Comparison of ENCODE assay signal across 9 cellular contexts in genomic region chr22:19478086-19478392, GRCh38. TPM values are rescaled to one million over a fixed set of nuclear protein-coding genes. Genes with fewer than 3 reads are reported as not detected.
DNase-seq lines count a peak whose midpoint lies in the region; ATAC-seq, FAIRE-seq and TF ChIP-seq lines count a peak whose summit lies in the region.
"Had no signal": no experiment of that assay in that cellular context is flagged by ENCODE, and none has a peak within 500 bp of the region (broad histone marks: within the 10 kb centered on the region; RNA-seq: fewer than 3 reads in every experiment).

No MANE protein-coding gene starts in this region.

- dilution Hi-C loops in keratinocyte (cut with MboI; ENCODE audit: extremely low pct_ligation_motif_present, low sequenced_read_pairs), result no loop called here

- DNase-seq in T-helper 1 cell, result no peak
- DNase-seq in activated naive CD4-positive, alpha-beta T cell treated with anti-CD3 and anti-CD28 coated beads, Interleukin-2, amount 50 U/mL, for 72 hours (ENCODE audit: low spot score in 2 of 2), result no peak
- no peak for DNase-seq in keratinocyte (ENCODE audit: low read depth, low spot score)
- no peak for DNase-seq in occipital lobe (lab: John Stamatoyannopoulos, UW)
- DNase-seq in SIG-M5 treated with dmso at 0.1 percent for 504 hours (lab: John Stamatoyannopoulos, UW; ENCODE audit: unreplicated experiment), result no peak

- H3K27ac ChIP-seq in keratinocyte (ENCODE audit: control insufficient read depth, insufficient read depth, low read length) (peak overlapping the region; percentile 100), subcutaneous abdominal adipose tissue (ENCODE audit: low read depth, low read length) (no peak overlapping the region)

- H3K36me3 ChIP-seq in keratinocyte (ENCODE audit: control insufficient read depth in 2 of 2, extremely low read depth in 1 of 2, insufficient read depth in 2 of 2, low read length in 2 of 2) (peaks cover 10 to 16% of the 10 kb centered on the region in 2 experiments), subcutaneous abdominal adipose tissue (ENCODE audit: control insufficient read depth in 5 of 5, insufficient read depth in 5 of 5, low read length in 5 of 5) (peaks cover 0 to 30% (median 18%) of the 10 kb centered on the region in 5 donors)

- peak overlapping the region; percentile 100 for H3K9ac ChIP-seq in keratinocyte (ENCODE audit: control insufficient read depth, extremely low read depth, insufficient read depth, low read length)
- peak overlapping the region; percentile 79 to 95 (median 90) for H3K9ac ChIP-seq in subcutaneous abdominal adipose tissue (ENCODE audit: low read length in 5 of 5)

- peaks cover 32% of the 10 kb centered on the region for H3K4me1 Mint-ChIP-seq in T-helper 1 cell treated with Interleukin-12 subunit alpha and Interleukin-12 subunit beta and Interleukin-4 antibody, amounts not matched to agents 30 μg/mL and 1 μg/mL, for 36 hours (ENCODE audit: low read depth)

- H3K9me3 Mint-ChIP-seq in T-helper 1 cell treated with Interleukin-12 subunit alpha and Interleukin-12 subunit beta and Interleukin-4 antibody, amounts not matched to agents 30 μg/mL and 1 μg/mL, for 36 hours, result no peaks in the 10 kb centered on the region
- no peaks in the 10 kb centered on the region for H3K9me3 Mint-ChIP-seq in activated naive CD4-positive, alpha-beta T cell treated with anti-CD3 and anti-CD28 coated beads, Interleukin-2, amount 50 U/mL, for 72 hours

- H3K4me2 ChIP-seq in keratinocyte (ENCODE audit: control insufficient read depth, extremely low read depth, insufficient read depth, low read depth, low read length), result peak overlapping the region; percentile 99

- FAIRE-seq in keratinocyte (lab: Jason Lieb, UNC), result no peak
- FAIRE-seq: colon had no signal

- H3K4me3 ChIP-seq in keratinocyte (ENCODE audit: control insufficient read depth in 2 of 3, extremely low read depth in 1 of 3, insufficient read depth in 2 of 3, low read depth in 1 of 3, low read length in 3 of 3) (peak overlapping the region; percentile 58 to 98 (median 96)), subcutaneous abdominal adipose tissue (ENCODE audit: low read depth in 1 of 5, low read length in 5 of 5) (peak overlapping the region; percentile 71 to 96 (median 92))

- no peak overlapping the region for H2AFZ ChIP-seq in keratinocyte (ENCODE audit: control insufficient read depth, low read length)

- H3K4me1 ChIP-seq in keratinocyte (ENCODE audit: control insufficient read depth, extremely low read depth, insufficient read depth, low read length) (peaks cover 36% of the 10 kb centered on the region), subcutaneous abdominal adipose tissue (ENCODE audit: control insufficient read depth in 5 of 5, insufficient read depth in 5 of 5, low read length in 5 of 5) (peaks cover 6 to 31% (median 26%) of the 10 kb centered on the region in 5 donors)

- H3K4me3 Mint-ChIP-seq in T-helper 1 cell treated with Interleukin-12 subunit alpha and Interleukin-12 subunit beta and Interleukin-4 antibody, amounts not matched to agents 30 μg/mL and 1 μg/mL, for 36 hours, result peak overlapping the region; percentile 98

- ATAC-seq in activated naive CD4-positive, alpha-beta T cell treated with anti-CD3 and anti-CD28 coated beads, Interleukin-2, amount 50 U/mL, for 72 hours, result no peak
- no peak for ATAC-seq in HG03342 (IDR thresholded peaks at IDR 0.05; ENCODE audit: unreplicated experiment)

- H3K9me3 ChIP-seq in keratinocyte (ENCODE audit: control insufficient read depth, low read depth, low read length) (no peaks in the 10 kb centered on the region), subcutaneous abdominal adipose tissue (ENCODE audit: control insufficient read depth in 5 of 5, low read length in 5 of 5) (no peaks in the 10 kb centered on the region)

- peaks cover 20% of the 10 kb centered on the region for H3K36me3 Mint-ChIP-seq in T-helper 1 cell treated with Interleukin-12 subunit alpha and Interleukin-12 subunit beta and Interleukin-4 antibody, amounts not matched to agents 30 μg/mL and 1 μg/mL, for 36 hours (ENCODE audit: low read depth)
- H3K36me3 Mint-ChIP-seq in activated naive CD4-positive, alpha-beta T cell treated with anti-CD3 and anti-CD28 coated beads, Interleukin-2, amount 50 U/mL, for 72 hours, result peaks cover 22 to 31% of the 10 kb centered on the region in 2 donors

- H4K20me1 ChIP-seq in keratinocyte (ENCODE audit: control insufficient read depth, extremely low read depth, insufficient read depth, low read length), result peaks cover 6% of the 10 kb centered on the region

- TF ChIP-seq CTCF in keratinocyte (optimal IDR thresholded peaks at IDR 0.05 in 1 of 3, IDR thresholded peaks at IDR 0.05 in 1 of 3, conservative IDR thresholded peaks at IDR 0.05 in 1 of 3; ENCODE audit: extremely low read depth in 1 of 3, insufficient read depth in 2 of 3, low read length in 3 of 3), result no peak

- peak overlapping the region; percentile 83 for H3K27ac Mint-ChIP-seq in T-helper 1 cell treated with Interleukin-12 subunit alpha and Interleukin-12 subunit beta and Interleukin-4 antibody, amounts not matched to agents 30 μg/mL and 1 μg/mL, for 36 hours
- peak overlapping the region; percentile 91 to 100 for H3K27ac Mint-ChIP-seq in activated naive CD4-positive, alpha-beta T cell treated with anti-CD3 and anti-CD28 coated beads, Interleukin-2, amount 50 U/mL, for 72 hours

- peaks cover 61% of the 10 kb centered on the region for H3K79me2 ChIP-seq in keratinocyte (ENCODE audit: control insufficient read depth, insufficient read depth, low read length)

- no peaks in the 10 kb centered on the region for H3K27me3 Mint-ChIP-seq in T-helper 1 cell treated with Interleukin-12 subunit alpha and Interleukin-12 subunit beta and Interleukin-4 antibody, amounts not matched to agents 30 μg/mL and 1 μg/mL, for 36 hours (ENCODE audit: low read depth)

- no peaks in the 10 kb centered on the region for H3K27me3 ChIP-seq in keratinocyte (ENCODE audit: control insufficient read depth, extremely low read depth, insufficient read depth, low read length)
- H3K27me3 ChIP-seq in subcutaneous abdominal adipose tissue (ENCODE audit: control insufficient read depth in 5 of 5, insufficient read depth in 4 of 5, low read length in 5 of 5), result no peaks in the 10 kb centered on the region

- peaks cover 2% of the 10 kb centered on the region for H3K9me1 ChIP-seq in keratinocyte (ENCODE audit: control insufficient read depth, extremely low read depth, insufficient read depth, low read length)

RNA-seq across cellular contexts. Expression of gene UFD1, which starts 1.0 kb away (rescaled TPM):
- total RNA-seq in activated naive CD4-positive, alpha-beta T cell treated with anti-CD3 and anti-CD28 coated beads, Interleukin-2, amount 50 U/mL, for 72 hours, result 100 to 1,000 TPM in 1 of 2 donors, 10 to 100 TPM in 1; 81.7 to 136 TPM
- 145 to 156 TPM (median 150 TPM) in 3 replicates for polyA plus RNA-seq in keratinocyte
- polyA plus RNA-seq in keratinocyte (2011; ENCODE audit: low read depth), result 69.9 TPM
- 145 and 168 TPM in 2 replicates for polyA plus RNA-seq in keratinocyte (2011; cell fraction: cytosol; rRNA removed)
- 114 and 120 TPM in 2 replicates for polyA plus RNA-seq in keratinocyte (2011; cell fraction: nucleus; rRNA removed)
- 101 and 103 TPM in 2 replicates for polyA plus RNA-seq in keratinocyte (2012; ENCODE audit: low replicate concordance)
- 134 to 151 TPM (median 143 TPM) in 3 replicates for polyA minus RNA-seq in keratinocyte
- polyA minus RNA-seq in keratinocyte (2011; cell fraction: cytosol; rRNA and poly(A)+ RNA removed), result 51.8 TPM
- polyA minus RNA-seq in keratinocyte (2011; cell fraction: nucleus; rRNA and poly(A)+ RNA removed), result 23.7 and 46.4 TPM in 2 replicates
- 22.3 TPM for total RNA-seq in occipital lobe

RNA-seq across cellular contexts. Expression of gene CDC45, which starts 1.7 kb away (rescaled TPM):
- total RNA-seq in activated naive CD4-positive, alpha-beta T cell treated with anti-CD3 and anti-CD28 coated beads, Interleukin-2, amount 50 U/mL, for 72 hours, result 10 to 100 TPM; 92.1 to 99.7 TPM
- 5.2 to 22.7 TPM (median 14.3 TPM) in 3 replicates for polyA plus RNA-seq in keratinocyte
- polyA plus RNA-seq in keratinocyte (2011; ENCODE audit: low read depth), result 0.59 TPM
- polyA plus RNA-seq in keratinocyte (2011; cell fraction: cytosol; rRNA removed), result 3.8 and 6.5 TPM in 2 replicates
- polyA plus RNA-seq in keratinocyte (2011; cell fraction: nucleus; rRNA removed), result 6.4 and 7.9 TPM in 2 replicates
- 0.31 and 12.5 TPM in 2 replicates for polyA plus RNA-seq in keratinocyte (2012; ENCODE audit: low replicate concordance)
- polyA minus RNA-seq in keratinocyte, result 2.7 to 15.9 TPM (median 13.2 TPM) in 3 replicates
- polyA minus RNA-seq in keratinocyte (2011; cell fraction: cytosol; rRNA and poly(A)+ RNA removed), result 3.6 TPM
- 1.5 and 2.4 TPM in 2 replicates for polyA minus RNA-seq in keratinocyte (2011; cell fraction: nucleus; rRNA and poly(A)+ RNA removed)
- 1.4 TPM for total RNA-seq in occipital lobe

RNA-seq across cellular contexts. Expression of gene C22orf39, which starts 30.5 kb away (rescaled TPM):
- 10 to 100 TPM; 25.7 to 26.3 TPM for total RNA-seq in activated naive CD4-positive, alpha-beta T cell treated with anti-CD3 and anti-CD28 coated beads, Interleukin-2, amount 50 U/mL, for 72 hours
- 9.1 to 13.8 TPM (median 12.3 TPM) in 3 replicates for polyA plus RNA-seq in keratinocyte
- 9.9 TPM for polyA plus RNA-seq in keratinocyte (2011; ENCODE audit: low read depth)
- 11.2 and 12.8 TPM in 2 replicates for polyA plus RNA-seq in keratinocyte (2011; cell fraction: cytosol; rRNA removed)
- 7.6 and 8.0 TPM in 2 replicates for polyA plus RNA-seq in keratinocyte (2011; cell fraction: nucleus; rRNA removed)
- polyA plus RNA-seq in keratinocyte (2012; ENCODE audit: low replicate concordance), result 11.6 and 13.7 TPM in 2 replicates
- 11.9 to 21.6 TPM (median 17.3 TPM) in 3 replicates for polyA minus RNA-seq in keratinocyte
- 12.9 TPM for polyA minus RNA-seq in keratinocyte (2011; cell fraction: cytosol; rRNA and poly(A)+ RNA removed)
- 2.1 and 5.8 TPM in 2 replicates for polyA minus RNA-seq in keratinocyte (2011; cell fraction: nucleus; rRNA and poly(A)+ RNA removed)
- 31.8 TPM for total RNA-seq in occipital lobe

RNA-seq across cellular contexts. Expression of gene MRPL40, which starts 45.7 kb away (rescaled TPM):
- total RNA-seq in activated naive CD4-positive, alpha-beta T cell treated with anti-CD3 and anti-CD28 coated beads, Interleukin-2, amount 50 U/mL, for 72 hours, result 10 to 100 TPM in 1 of 2 donors, 1 to 10 TPM in 1; 8.2 to 32.2 TPM
- polyA plus RNA-seq in keratinocyte, result 37.7 to 48.8 TPM (median 46.3 TPM) in 3 replicates
- polyA plus RNA-seq in keratinocyte (2011; ENCODE audit: low read depth), result 24.1 TPM
- polyA plus RNA-seq in keratinocyte (2011; cell fraction: cytosol; rRNA removed), result 38.2 and 57.6 TPM in 2 replicates
- 16.1 and 17.9 TPM in 2 replicates for polyA plus RNA-seq in keratinocyte (2011; cell fraction: nucleus; rRNA removed)
- 31.2 and 46.6 TPM in 2 replicates for polyA plus RNA-seq in keratinocyte (2012; ENCODE audit: low replicate concordance)
- polyA minus RNA-seq in keratinocyte, result 8.9 to 14.4 TPM (median 12.8 TPM) in 3 replicates
- 14.6 TPM for polyA minus RNA-seq in keratinocyte (2011; cell fraction: cytosol; rRNA and poly(A)+ RNA removed)
- polyA minus RNA-seq in keratinocyte (2011; cell fraction: nucleus; rRNA and poly(A)+ RNA removed), result 2.6 and 4.3 TPM in 2 replicates
- total RNA-seq in occipital lobe, result 10.0 TPM

RNA-seq across cellular contexts. Expression of gene CLDN5, which starts 46.2 kb away (rescaled TPM):
- total RNA-seq in activated naive CD4-positive, alpha-beta T cell treated with anti-CD3 and anti-CD28 coated beads, Interleukin-2, amount 50 U/mL, for 72 hours, result not detected
- not detected in 3 replicates for polyA plus RNA-seq in keratinocyte
- polyA plus RNA-seq in keratinocyte (2011; ENCODE audit: low read depth), result not detected
- polyA plus RNA-seq in keratinocyte (2011; cell fraction: cytosol; rRNA removed), result not detected in 2 replicates
- not detected in 2 replicates for polyA plus RNA-seq in keratinocyte (2011; cell fraction: nucleus; rRNA removed)
- not detected in 2 replicates for polyA plus RNA-seq in keratinocyte (2012; ENCODE audit: low replicate concordance)
- polyA minus RNA-seq in keratinocyte, result not detected in 3 replicates
- polyA minus RNA-seq in keratinocyte (2011; cell fraction: cytosol; rRNA and poly(A)+ RNA removed), result not detected
- not detected in 2 replicates for polyA minus RNA-seq in keratinocyte (2011; cell fraction: nucleus; rRNA and poly(A)+ RNA removed)
- total RNA-seq in occipital lobe, result 83.8 TPM

Comparison
In these comparisons a context has a peak if more than half of its experiments do, and no peak if none do; other contexts are left out.
1. RNA of gene CDC45, which starts 1.7 kb away (total RNA-seq): 92.1 to 99.7 TPM in activated naive CD4-positive, alpha-beta T cell treated with anti-CD3 and anti-CD28 coated beads, Interleukin-2, amount 50 U/mL, for 72 hours; 1.4 TPM in occipital lobe (single experiment); every median in the first group is over 10 times any median in the second.